ENCODE assay signal across 19 cellular contexts in the genomic region with DNA sequence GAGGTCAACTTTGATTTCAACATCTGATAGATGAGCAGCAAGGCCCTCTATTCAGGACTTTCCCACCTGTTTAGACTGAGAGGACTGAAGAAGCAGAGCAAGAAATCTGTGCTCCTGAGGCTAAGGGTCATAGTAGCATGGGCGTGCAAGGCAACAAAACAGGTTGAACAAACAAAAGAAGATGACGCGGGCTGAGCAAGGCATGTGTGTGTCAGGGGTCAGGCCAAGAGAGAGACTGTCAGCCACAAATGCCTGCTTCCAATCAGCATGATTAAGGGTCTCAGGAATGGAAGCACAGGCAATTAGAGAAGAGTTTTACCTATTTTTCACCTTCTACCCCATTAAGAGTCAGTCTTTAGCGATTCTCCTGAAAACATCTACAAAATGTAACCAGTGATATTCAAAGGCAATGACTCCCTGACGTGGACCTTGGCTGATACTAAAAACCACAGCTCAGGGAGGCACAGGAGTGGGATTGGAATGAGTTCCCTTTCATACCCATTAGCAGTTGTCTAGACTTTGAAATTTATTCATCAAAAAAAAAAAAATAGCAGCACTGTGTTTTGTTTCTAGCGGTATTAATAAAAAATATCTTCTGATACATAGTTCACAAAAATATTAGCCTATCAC.
A peak's percentile ranks its signal among the peaks of the same experiment; 100 is the strongest.
DNase-seq lines count a peak whose midpoint lies in the region; ATAC-seq and TF ChIP-seq lines count a peak whose summit lies in the region.
"Had no signal": no experiment of that assay in that cellular context is flagged by ENCODE, and none has a peak within 500 bp of the region (broad histone marks: within the 10 kb centered on the region; RNA-seq: fewer than 3 reads in every experiment).

No MANE protein-coding gene starts in this region.

- CTCF ChIA-PET in SK-N-SH (lab: Yijun Ruan, JAX), result interaction anchor here (0.7 to 3.7 kb wide), 10 partner anchors 11 to 312 kb away, joined by 3 to 61 read pairs (median 20); no protein-coding TSS in a partner anchor

- H4K20me1 ChIP-seq in SK-N-SH (ENCODE audit: insufficient read depth), result no peaks in the 10 kb centered on the region
- H4K20me1 ChIP-seq: BLaER1 had no signal

- H3K4me1 ChIP-seq in SK-N-SH (ENCODE audit: control insufficient read depth in 1 of 2, insufficient read depth in 2 of 2, low read depth in 1 of 2, low read length in 1 of 2), result no peaks in the 10 kb centered on the region; a peak in 2 of 4 replicates
- H3K4me1 ChIP-seq in mucosa of descending colon (ENCODE audit: low read depth), result peaks cover 3% of the 10 kb centered on the region
- H3K4me1 ChIP-seq: BLaER1, gastroesophageal sphincter, lower lobe of right lung had no signal

- no peaks in the 10 kb centered on the region for H3K36me3 Mint-ChIP-seq in effector memory CD8-positive, alpha-beta T cell (ENCODE audit: insufficient read depth)

- H3K36me3 ChIP-seq in SK-N-SH (replicated peaks in 1 of 2; ENCODE audit: control insufficient read depth in 1 of 2, insufficient read depth in 2 of 2, low read length in 1 of 2), result no peaks in the 10 kb centered on the region
- H3K36me3 ChIP-seq in mucosa of descending colon (ENCODE audit: low read depth), result no peaks in the 10 kb centered on the region
- H3K36me3 ChIP-seq: BLaER1, gastroesophageal sphincter, lower lobe of right lung had no signal

- no peak overlapping the region for H3K4me2 ChIP-seq in SK-N-SH
- H3K4me2 ChIP-seq: BLaER1 had no signal

- no peaks in the 10 kb centered on the region for H3K27me3 ChIP-seq in SK-N-SH (ENCODE audit: insufficient read depth)
- H3K27me3 ChIP-seq: BLaER1, gastroesophageal sphincter had no signal

- no peak overlapping the region for H3K27ac ChIP-seq in SK-N-SH (ENCODE audit: low read depth in 2 of 2, low read length in 1 of 2)
- H3K27ac ChIP-seq: 22Rv1, BLaER1, gastroesophageal sphincter, lower lobe of right lung, RWPE1 had no signal

- H3K9me3 Mint-ChIP-seq in effector memory CD8-positive, alpha-beta T cell, result no peaks in the 10 kb centered on the region
- H3K9me3 Mint-ChIP-seq: activated B cell treated with CpG ODN at 0.5 μM for 24 hours; activated T-helper 17 cell treated with anti-CD3 and anti-CD28 coated beads, Interleukin-2, amount 50 U/mL, for 72 hours had no signal

- POLR2A ChIA-PET in SK-N-SH (lab: Yijun Ruan, JAX), result no interaction called here

- no peak for ATAC-seq in SK-N-SH treated with all-trans-retinoic acid at 6 μM for 48 hours
- peak; percentile 99 for ATAC-seq in mucosa of descending colon
- ATAC-seq in GM18505 (IDR thresholded peaks at IDR 0.05; ENCODE audit: unreplicated experiment), result no peak
- no peak for ATAC-seq in effector memory CD8-positive, alpha-beta T cell (replicated peaks)
- ATAC-seq: activated T-helper 17 cell treated with anti-CD3 and anti-CD28 coated beads, Interleukin-2, amount 50 U/mL, for 72 hours; gastroesophageal sphincter; lower lobe of right lung had no signal

- TF ChIP-seq CTCF in SK-N-SH (IDR thresholded peaks at IDR 0.05) (no peak), choroid plexus epithelial cell (conservative IDR thresholded peaks at IDR 0.05; ENCODE audit: low read depth, low read length) (no peak), mucosa of descending colon (IDR thresholded peaks at IDR 0.05) (no peak)

- H3K9me3 ChIP-seq in SK-N-SH, result no peaks in the 10 kb centered on the region
- H3K9me3 ChIP-seq in mucosa of descending colon, result no peaks in the 10 kb centered on the region
- H3K9me3 ChIP-seq: lower lobe of right lung had no signal

- H3K27ac Mint-ChIP-seq in effector memory CD8-positive, alpha-beta T cell, result no peak overlapping the region
- H3K27ac Mint-ChIP-seq: activated B cell treated with CpG ODN at 0.5 μM for 24 hours; activated T-helper 17 cell treated with anti-CD3 and anti-CD28 coated beads, Interleukin-2, amount 50 U/mL, for 72 hours; nephron had no signal

- H3K4me1 Mint-ChIP-seq in effector memory CD8-positive, alpha-beta T cell (ENCODE audit: low read depth in 2 of 2), result no peaks in the 10 kb centered on the region
- H3K4me1 Mint-ChIP-seq: activated B cell treated with CpG ODN at 0.5 μM for 24 hours; activated T-helper 17 cell treated with anti-CD3 and anti-CD28 coated beads, Interleukin-2, amount 50 U/mL, for 72 hours; nephron had no signal

- no peak for TF ChIP-seq RAD21 in SK-N-SH (IDR thresholded peaks at IDR 0.05; ENCODE audit: low read length)

- intact Hi-C loops in mucosa of descending colon (cut with DNase I, micrococcal nuclease), result loop anchor here in 1 of 2 donors (10.0 kb wide), 1 partner anchor 278 kb away; no protein-coding TSS in a partner anchor

- H3K9ac ChIP-seq in SK-N-SH, result no peak overlapping the region
- H3K9ac ChIP-seq: BLaER1 had no signal

- no peak for TF ChIP-seq POLR2A in GM18505 (IDR thresholded peaks at IDR 0.05; ENCODE audit: borderline replicate concordance, extremely low read depth, insufficient read depth, insufficient read length)

- no peaks in the 10 kb centered on the region for H3K9me2 ChIP-seq in SK-N-SH

- H3K4me3 ChIP-seq in SK-N-SH (ENCODE audit: low read depth in 2 of 2, low read length in 1 of 2), result no peak overlapping the region
- no peak overlapping the region for H3K4me3 ChIP-seq in choroid plexus epithelial cell (ENCODE audit: low read depth, low read length)
- no peak overlapping the region for H3K4me3 ChIP-seq in mucosa of descending colon
- H3K4me3 ChIP-seq: BLaER1, gastroesophageal sphincter, lower lobe of right lung had no signal

- no peak for TF ChIP-seq EP300 in SK-N-SH (IDR thresholded peaks at IDR 0.05; ENCODE audit: borderline replicate concordance in 1 of 2, low read depth in 1 of 2, low read length in 1 of 2)

- WGBS in SK-N-SH (ENCODE audit: low lambda C conversion rate), result 76% methylated on average over 6 of the region's 6 CpGs

- peaks cover 6 to 17% of the 10 kb centered on the region in 2 donors for H3K27me3 Mint-ChIP-seq in effector memory CD8-positive, alpha-beta T cell

- DNase-seq in SK-N-SH (no peak), choroid plexus epithelial cell (ENCODE audit: low read depth) (peak; percentile 47), mucosa of descending colon (peak in 2 of 3 donors; percentile 52 to 73), activated gamma-delta T cell (lab: John Stamatoyannopoulos, UW) (no peak), SIG-M5 treated with dmso at 0.1 percent for 504 hours (lab: John Stamatoyannopoulos, UW; ENCODE audit: unreplicated experiment) (no peak)
- DNase-seq in effector memory CD8-positive, alpha-beta T cell, result no peak
- DNase-seq: activated B cell treated with CpG ODN at 0.5 μM for 24 hours, amniotic stem cell, DMS153, lower lobe of right lung, NCI-H1105 had no signal

- no peak overlapping the region for H3K4me3 Mint-ChIP-seq in effector memory CD8-positive, alpha-beta T cell
- H3K4me3 Mint-ChIP-seq: activated B cell treated with CpG ODN at 0.5 μM for 24 hours; activated T-helper 17 cell treated with anti-CD3 and anti-CD28 coated beads, Interleukin-2, amount 50 U/mL, for 72 hours; nephron had no signal

- peaks cover 4% of the 10 kb centered on the region for H3F3A ChIP-seq in SK-N-SH (replicated peaks; ENCODE audit: insufficient read depth)

- H2AFZ ChIP-seq in SK-N-SH (ENCODE audit: low read depth), result peak overlapping the region; percentile 0; the same call in 1 of the 2 replicates

- no peaks in the 10 kb centered on the region for H3K79me2 ChIP-seq in SK-N-SH (ENCODE audit: insufficient read depth)

TF ChIP-seq in SK-N-SH, 30 proteins besides CTCF, POLR2A, EP300 and RAD21:
- TF ChIP-seq, protein P1, sequence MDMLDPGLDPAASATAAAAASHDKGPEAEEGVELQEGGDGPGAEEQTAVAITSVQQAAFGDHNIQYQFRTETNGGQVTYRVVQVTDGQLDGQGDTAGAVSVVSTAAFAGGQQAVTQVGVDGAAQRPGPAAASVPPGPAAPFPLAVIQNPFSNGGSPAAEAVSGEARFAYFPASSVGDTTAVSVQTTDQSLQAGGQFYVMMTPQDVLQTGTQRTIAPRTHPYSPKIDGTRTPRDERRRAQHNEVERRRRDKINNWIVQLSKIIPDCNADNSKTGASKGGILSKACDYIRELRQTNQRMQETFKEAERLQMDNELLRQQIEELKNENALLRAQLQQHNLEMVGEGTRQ (IDR thresholded peaks at IDR 0.05; ENCODE audit: borderline replicate concordance, low read depth, low read length), result no peak
- TF ChIP-seq ELF1 (IDR thresholded peaks at IDR 0.05), result no peak
- TF ChIP-seq MAX (IDR thresholded peaks at IDR 0.05; ENCODE audit: low read depth), result no peak

TF ChIP-seq in SK-N-SH treated with all-trans-retinoic acid at 6 μM for 48 hours, 23 proteins besides CTCF, POLR2A, EP300 and RAD21 (continues in another document):
- TF ChIP-seq ARNTL (CRISPR knock-in tag; IDR thresholded peaks at IDR 0.05; ENCODE audit: borderline replicate concordance, low read depth), result no peak
- TF ChIP-seq, protein P2, sequence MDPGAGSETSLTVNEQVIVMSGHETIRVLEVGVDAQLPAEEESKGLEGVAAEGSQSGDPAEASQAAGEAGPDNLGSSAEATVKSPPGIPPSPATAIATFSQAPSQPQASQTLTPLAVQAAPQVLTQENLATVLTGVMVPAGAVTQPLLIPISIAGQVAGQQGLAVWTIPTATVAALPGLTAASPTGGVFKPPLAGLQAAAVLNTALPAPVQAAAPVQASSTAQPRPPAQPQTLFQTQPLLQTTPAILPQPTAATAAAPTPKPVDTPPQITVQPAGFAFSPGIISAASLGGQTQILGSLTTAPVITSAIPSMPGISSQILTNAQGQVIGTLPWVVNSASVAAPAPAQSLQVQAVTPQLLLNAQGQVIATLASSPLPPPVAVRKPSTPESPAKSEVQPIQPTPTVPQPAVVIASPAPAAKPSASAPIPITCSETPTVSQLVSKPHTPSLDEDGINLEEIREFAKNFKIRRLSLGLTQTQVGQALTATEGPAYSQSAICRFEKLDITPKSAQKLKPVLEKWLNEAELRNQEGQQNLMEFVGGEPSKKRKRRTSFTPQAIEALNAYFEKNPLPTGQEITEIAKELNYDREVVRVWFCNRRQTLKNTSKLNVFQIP (CRISPR knock-in tag; IDR thresholded peaks at IDR 0.05; ENCODE audit: borderline replicate concordance, low read depth), result no peak

Comparison
In these comparisons a context has a peak if more than half of its experiments do, and no peak if none do; other contexts are left out.
1. DNase-seq: peak in choroid plexus epithelial cell (single experiment) and mucosa of descending colon (2 of 3); none in SK-N-SH (single experiment), activated gamma-delta T cell (single experiment), effector memory CD8-positive, alpha-beta T cell (0 of 3) and SIG-M5 treated with dmso at 0.1 percent for 504 hours (single experiment).